Comparison of ENCODE assay signal across 17 cellular contexts in the genomic region with DNA sequence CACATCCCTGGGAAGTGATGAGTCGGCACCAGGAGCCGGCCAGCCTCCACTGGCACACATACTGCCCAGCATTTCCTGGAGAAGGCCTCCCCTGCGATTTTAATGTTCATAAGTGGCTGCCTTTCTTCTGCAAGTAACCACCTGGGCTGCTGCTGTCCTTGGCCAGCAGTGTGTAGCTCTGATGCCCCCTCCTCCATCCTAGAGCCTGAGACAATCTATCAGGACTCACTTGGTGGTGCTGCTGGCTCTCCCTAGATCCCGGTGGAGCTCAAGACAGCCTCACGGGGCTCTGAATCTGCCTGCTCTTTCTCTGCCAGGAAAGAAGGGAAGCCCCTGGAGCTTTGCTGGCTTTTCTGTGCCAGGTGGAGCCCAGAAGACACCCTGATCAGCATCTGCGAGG.
"Had no signal": no experiment of that assay in that cellular context is flagged by ENCODE, and none has a peak within 500 bp of the region (broad histone marks: within the 10 kb centered on the region; RNA-seq: fewer than 3 reads in every experiment).

No MANE protein-coding gene starts in this region.

- H3K4me3 ChIP-seq: tibial nerve, vagina had no signal

- H3K4me3 Mint-ChIP-seq: neural crest cell had no signal

- H3K4me1 Mint-ChIP-seq: neural crest cell had no signal

- H3K4me1 ChIP-seq: tibial nerve, vagina had no signal

- H3K27ac ChIP-seq: brain microvascular endothelial cell, tibial nerve, vagina had no signal

- DNase-seq: activated CD4-positive, alpha-beta T cell treated with anti-CD3 and anti-CD28 coated beads, Interleukin-2, amount 50 U/mL, for 4 hours; activated CD4-positive, CD25-positive, alpha-beta regulatory T cell treated with anti-CD3 and anti-CD28 coated beads, Interleukin-2, amount 50 U/mL, for 72 hours; activated naive CD4-positive, alpha-beta T cell treated with Interleukin-2 at 50 U/mL for 16 hours; activated T-cell treated with anti-CD3 and anti-CD28 coated beads for 4 hours; brain microvascular endothelial cell; effector CD8-positive, alpha-beta T cell; foreskin fibroblast; glutamatergic neuron; kidney glomerular epithelial cell; midbrain; stimulated activated CD4-positive, alpha-beta T cell treated with anti-CD3 and anti-CD28 coated beads, Interleukin-15, amount 100 ng/mL, for 24 hours; stimulated activated CD4-positive, alpha-beta T cell treated with anti-CD3 and anti-CD28 coated beads, Interleukin-4, amount 100 ng/mL, for 1 hour; stimulated activated naive CD4-positive, alpha-beta T cell; T1000 had no signal

- H3K9me3 ChIP-seq: vagina had no signal

- H3K36me3 ChIP-seq: brain microvascular endothelial cell, vagina had no signal

- H3K27me3 ChIP-seq: brain microvascular endothelial cell, tibial nerve, vagina had no signal
